ENCODE assay signal across 8 cellular contexts in the genomic region with DNA sequence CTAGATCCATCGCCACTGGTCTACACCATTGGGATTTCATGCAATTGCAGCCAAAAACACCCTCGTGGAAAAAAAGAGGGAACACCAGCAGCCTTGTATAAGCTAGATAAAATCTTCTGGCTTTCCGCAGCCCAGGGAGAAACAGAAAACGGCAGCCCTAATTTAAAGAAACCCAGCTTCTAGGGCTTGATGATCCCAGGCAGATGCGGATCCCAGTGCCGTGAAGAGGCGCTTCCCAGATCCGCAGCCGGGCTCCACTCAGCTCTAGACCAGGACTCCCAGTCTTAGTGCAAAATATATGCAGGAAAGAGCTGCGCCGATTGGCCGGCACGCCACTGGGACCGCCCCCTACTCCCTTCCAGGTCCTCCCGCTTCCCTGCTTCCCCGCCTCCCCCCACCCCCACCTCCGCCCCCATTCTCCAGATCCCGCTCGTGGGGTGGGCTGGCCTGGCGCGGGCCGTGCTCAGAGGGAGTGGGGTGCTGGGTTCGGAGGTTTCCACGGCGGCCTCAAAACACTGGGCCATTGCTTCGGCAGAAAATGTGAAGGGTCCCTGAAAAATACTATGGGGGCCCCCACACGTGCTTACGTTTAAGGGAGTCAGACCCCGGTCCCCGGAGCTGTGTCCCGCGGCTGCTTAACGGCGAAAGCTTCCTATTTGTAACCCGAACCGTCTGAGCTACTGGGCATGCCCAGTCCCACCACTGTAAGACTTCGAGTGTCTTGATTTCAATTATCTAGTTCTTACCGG.
DNase-seq lines count a peak whose midpoint lies in the region; ATAC-seq and TF ChIP-seq lines count a peak whose summit lies in the region.

No MANE protein-coding gene starts in this region.

- peaks cover 4% of the 10 kb centered on the region for H3K36me3 ChIP-seq in kidney epithelial cell (ENCODE audit: control insufficient read depth, insufficient read depth, low read length)

- peak overlapping the region; percentile 82 for H3K4me3 ChIP-seq in kidney epithelial cell (ENCODE audit: low read depth, low read length)

- H3K36me3 Mint-ChIP-seq in dendritic cell treated with granulocyte-macrophage colony-stimulating factor and Interleukin-4, amounts not matched to agents 40 ng/mL and 50 ng/mL, for 4 days (ENCODE audit: low read depth): peaks cover 22% of the 10 kb centered on the region

- no peak for ATAC-seq in HG02678 (IDR thresholded peaks at IDR 0.05; ENCODE audit: unreplicated experiment)

- no peaks in the 10 kb centered on the region for H3K27me3 ChIP-seq in kidney epithelial cell (ENCODE audit: control insufficient read depth, insufficient read depth, low read length)

- H3K9me3 Mint-ChIP-seq in dendritic cell treated with granulocyte-macrophage colony-stimulating factor and Interleukin-4, amounts not matched to agents 40 ng/mL and 50 ng/mL, for 4 days: no peaks in the 10 kb centered on the region

- H3K27me3 Mint-ChIP-seq in dendritic cell treated with granulocyte-macrophage colony-stimulating factor and Interleukin-4, amounts not matched to agents 40 ng/mL and 50 ng/mL, for 4 days: peaks cover 54% of the 10 kb centered on the region

- no peak overlapping the region for H3K27ac Mint-ChIP-seq in dendritic cell treated with granulocyte-macrophage colony-stimulating factor and Interleukin-4, amounts not matched to agents 40 ng/mL and 50 ng/mL, for 4 days

- DNase-seq in ACHN: peak; percentile 88
- DNase-seq in HCEC 1CT: peak; percentile 96
- peak; percentile 95 for DNase-seq in NCI-H446 treated with DMSO at 0.1 percent for 48 hours (lab: John Stamatoyannopoulos, UW)
- peak; percentile 41 for DNase-seq in activated CD4-positive, alpha-beta T cell treated with anti-CD3 and anti-CD28 coated beads for 48 hours
- DNase-seq in kidney epithelial cell (ENCODE audit: low read depth): peak; percentile 77
- DNase-seq in smooth muscle cell of the brain vasculature (ENCODE audit: low read depth, low spot score): peak; percentile 88

- H3K4me1 Mint-ChIP-seq in dendritic cell treated with granulocyte-macrophage colony-stimulating factor and Interleukin-4, amounts not matched to agents 40 ng/mL and 50 ng/mL, for 4 days (ENCODE audit: low read depth): peaks cover 28% of the 10 kb centered on the region

- peak overlapping the region; percentile 67 for H3K4me3 Mint-ChIP-seq in dendritic cell treated with granulocyte-macrophage colony-stimulating factor and Interleukin-4, amounts not matched to agents 40 ng/mL and 50 ng/mL, for 4 days

- no peak for TF ChIP-seq CTCF in kidney epithelial cell (IDR thresholded peaks at IDR 0.05; ENCODE audit: insufficient read depth, low read length, poor library complexity, severe bottlenecking)

- in situ Hi-C loops in ACHN (cut with HindIII; ENCODE audit: low pct_ligation_motif_present, low pct_unique_long_range_greater_than_20kb, low sequenced_read_pairs): no loop called here

- intact Hi-C loops in dendritic cell treated with granulocyte-macrophage colony-stimulating factor and Interleukin-4, amounts not matched to agents 40 ng/mL and 50 ng/mL, for 4 days (cut with micrococcal nuclease): no loop called here

Comparison
In these comparisons a context has a peak if more than half of its experiments do, and no peak if none do; other contexts are left out.
1. DNase-seq: peak in every context shown above with its lines; median percentile 96 in HCEC 1CT; 95 in NCI-H446 treated with DMSO at 0.1 percent for 48 hours; 88 in ACHN; 88 in smooth muscle cell of the brain vasculature; 77 in kidney epithelial cell; 41 in activated CD4-positive, alpha-beta T cell treated with anti-CD3 and anti-CD28 coated beads for 48 hours.